ENCODE assay signal across 3 cellular contexts in the genomic region with DNA sequence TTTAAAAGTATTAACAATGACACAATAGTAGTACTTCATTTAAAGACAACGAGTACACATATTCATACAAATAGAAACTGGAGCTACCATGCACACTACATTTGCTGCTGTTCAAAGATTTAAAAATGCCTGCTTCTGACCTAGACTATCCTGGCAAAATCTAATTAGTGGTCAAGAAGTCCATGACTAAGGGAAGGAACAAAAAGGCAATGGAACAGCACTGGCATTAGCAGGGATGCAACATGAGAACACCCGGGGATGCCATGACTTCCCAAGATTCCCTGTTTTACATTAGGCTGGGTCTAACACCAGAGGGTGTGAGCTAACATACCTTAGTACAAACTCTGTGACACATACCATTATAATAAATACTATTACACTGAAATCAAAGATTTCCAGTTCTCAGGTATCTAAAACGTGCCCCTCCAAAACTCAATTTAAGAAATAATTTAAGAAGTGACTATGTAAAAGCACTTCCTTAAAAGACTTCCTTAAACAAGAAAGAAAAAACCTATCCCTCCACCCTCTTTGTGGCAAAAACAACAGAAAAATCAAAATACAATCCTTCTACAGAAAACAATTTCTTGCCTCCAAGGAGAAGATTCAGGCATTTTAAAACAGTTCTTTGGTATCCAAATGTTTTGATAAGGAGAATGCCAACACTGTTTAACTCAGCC.
TF ChIP-seq lines count a peak whose summit lies in the region.

No MANE protein-coding gene starts in this region.

TF ChIP-seq in SK-N-SH treated with all-trans-retinoic acid at 6 μM for 48 hours, 23 proteins besides CTCF, POLR2A, EP300 and RAD21:
- TF ChIP-seq ARNTL (CRISPR knock-in tag; IDR thresholded peaks at IDR 0.05; ENCODE audit: borderline replicate concordance, low read depth) = no peak
- TF ChIP-seq BACH2 (CRISPR knock-in tag; IDR thresholded peaks at IDR 0.05; ENCODE audit: borderline replicate concordance) = no peak
- no peak for TF ChIP-seq ZNF70 (CRISPR knock-in tag; IDR thresholded peaks at IDR 0.05)
- TF ChIP-seq SNAI2 (CRISPR knock-in tag; IDR thresholded peaks at IDR 0.05) = no peak
- TF ChIP-seq ISL1 (CRISPR knock-in tag; IDR thresholded peaks at IDR 0.05) = no peak
- TF ChIP-seq POU6F1 (CRISPR knock-in tag; IDR thresholded peaks at IDR 0.05; ENCODE audit: borderline replicate concordance, low read depth) = no peak
- no peak for TF ChIP-seq ZNF8 (CRISPR knock-in tag; IDR thresholded peaks at IDR 0.05)
- TF ChIP-seq ZFP30 (CRISPR knock-in tag; IDR thresholded peaks at IDR 0.05) = no peak

TF ChIP-seq in SK-N-SH, 30 proteins besides CTCF, POLR2A, EP300 and RAD21:
- TF ChIP-seq CHD2 (IDR thresholded peaks at IDR 0.05; ENCODE audit: low read length, partially characterized antibody) (no peak), MXI1 (IDR thresholded peaks at IDR 0.05; ENCODE audit: low read depth, low read length) (no peak), TAF1 (IDR thresholded peaks at IDR 0.05; ENCODE audit: borderline replicate concordance, low read depth, low read length) (no peak), TCF12 (IDR thresholded peaks at IDR 0.05) (no peak), MAX (IDR thresholded peaks at IDR 0.05; ENCODE audit: low read depth) (no peak), RCOR1 (IDR thresholded peaks at IDR 0.05; ENCODE audit: low read length) (no peak), YY1 (IDR thresholded peaks at IDR 0.05; ENCODE audit: low read depth) (no peak), FOXM1 (IDR thresholded peaks at IDR 0.05; ENCODE audit: low read depth) (no peak), RFX5 (IDR thresholded peaks at IDR 0.05; ENCODE audit: low read length) (no peak), RXRA (IDR thresholded peaks at IDR 0.05; ENCODE audit: borderline replicate concordance, low read depth) (no peak), NRF1 (IDR thresholded peaks at IDR 0.05; ENCODE audit: low read depth, low read length) (no peak)

TF ChIP-seq in GM12878, 131 proteins besides CTCF, POLR2A, EP300 and RAD21:
- no peak for TF ChIP-seq NKRF (conservative IDR thresholded peaks at IDR 0.05)
- TF ChIP-seq, protein P1, sequence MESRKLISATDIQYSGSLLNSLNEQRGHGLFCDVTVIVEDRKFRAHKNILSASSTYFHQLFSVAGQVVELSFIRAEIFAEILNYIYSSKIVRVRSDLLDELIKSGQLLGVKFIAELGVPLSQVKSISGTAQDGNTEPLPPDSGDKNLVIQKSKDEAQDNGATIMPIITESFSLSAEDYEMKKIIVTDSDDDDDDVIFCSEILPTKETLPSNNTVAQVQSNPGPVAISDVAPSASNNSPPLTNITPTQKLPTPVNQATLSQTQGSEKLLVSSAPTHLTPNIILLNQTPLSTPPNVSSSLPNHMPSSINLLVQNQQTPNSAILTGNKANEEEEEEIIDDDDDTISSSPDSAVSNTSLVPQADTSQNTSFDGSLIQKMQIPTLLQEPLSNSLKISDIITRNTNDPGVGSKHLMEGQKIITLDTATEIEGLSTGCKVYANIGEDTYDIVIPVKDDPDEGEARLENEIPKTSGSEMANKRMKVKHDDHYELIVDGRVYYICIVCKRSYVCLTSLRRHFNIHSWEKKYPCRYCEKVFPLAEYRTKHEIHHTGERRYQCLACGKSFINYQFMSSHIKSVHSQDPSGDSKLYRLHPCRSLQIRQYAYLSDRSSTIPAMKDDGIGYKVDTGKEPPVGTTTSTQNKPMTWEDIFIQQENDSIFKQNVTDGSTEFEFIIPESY (IDR thresholded peaks at IDR 0.05) = no peak
- no peak for TF ChIP-seq TCF7 (IDR thresholded peaks at IDR 0.05; ENCODE audit: borderline replicate concordance)
- TF ChIP-seq ESRRA (IDR thresholded peaks at IDR 0.05; ENCODE audit: low read length) = no peak
- no peak for TF ChIP-seq HCFC1 (IDR thresholded peaks at IDR 0.05; ENCODE audit: low read length)
- no peak for TF ChIP-seq RBBP5 (conservative IDR thresholded peaks at IDR 0.05)
- TF ChIP-seq KDM1A (IDR thresholded peaks at IDR 0.05; ENCODE audit: borderline replicate concordance) = no peak
- TF ChIP-seq, protein P2, sequence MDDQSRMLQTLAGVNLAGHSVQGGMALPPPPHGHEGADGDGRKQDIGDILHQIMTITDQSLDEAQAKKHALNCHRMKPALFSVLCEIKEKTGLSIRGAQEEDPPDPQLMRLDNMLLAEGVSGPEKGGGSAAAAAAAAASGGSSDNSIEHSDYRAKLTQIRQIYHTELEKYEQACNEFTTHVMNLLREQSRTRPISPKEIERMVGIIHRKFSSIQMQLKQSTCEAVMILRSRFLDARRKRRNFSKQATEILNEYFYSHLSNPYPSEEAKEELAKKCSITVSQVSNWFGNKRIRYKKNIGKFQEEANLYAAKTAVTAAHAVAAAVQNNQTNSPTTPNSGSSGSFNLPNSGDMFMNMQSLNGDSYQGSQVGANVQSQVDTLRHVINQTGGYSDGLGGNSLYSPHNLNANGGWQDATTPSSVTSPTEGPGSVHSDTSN (IDR thresholded peaks at IDR 0.05; ENCODE audit: insufficient replicate concordance, low read depth, low read length) = no peak
- no peak for TF ChIP-seq IKZF2 (IDR thresholded peaks at IDR 0.05)
- no peak for TF ChIP-seq HDAC2 (IDR thresholded peaks at IDR 0.05)
- no peak for TF ChIP-seq POLR2AphosphoS5 (IDR thresholded peaks at IDR 0.05; ENCODE audit: low read length)
- TF ChIP-seq BACH1 (IDR thresholded peaks at IDR 0.05; ENCODE audit: borderline replicate concordance) = no peak
- no peak for TF ChIP-seq MAX (IDR thresholded peaks at IDR 0.05; ENCODE audit: low read depth, low read length)
- TF ChIP-seq SIX5 (IDR thresholded peaks at IDR 0.05; ENCODE audit: low read depth, low read length, severe bottlenecking) = no peak
- no peak for TF ChIP-seq CBX5 (IDR thresholded peaks at IDR 0.05; ENCODE audit: low read depth)
TF ChIP-seq in GM12878: peak in this region for 0.
